2 cellular contexts compared by ENCODE assay signal in genomic region chr4:11506194-11506593, GRCh38.
TF ChIP-seq lines count a peak whose summit lies in the region.

No MANE protein-coding gene starts in this region.

TF ChIP-seq in endothelial cell of umbilical vein, 7 proteins besides CTCF, POLR2A, EP300 and RAD21 (continued from another document):
- no peak for TF ChIP-seq JUN (IDR thresholded peaks at IDR 0.05; ENCODE audit: borderline replicate concordance, insufficient read depth, insufficient read length, low read depth)

TF ChIP-seq in HEK293T, 16 proteins besides CTCF, POLR2A, EP300 and RAD21 (continued from another document):
- TF ChIP-seq ARNT (IDR thresholded peaks at IDR 0.05) = no peak
- TF ChIP-seq FOXA1 (IDR thresholded peaks at IDR 0.05) = no peak
- no peak for TF ChIP-seq SUZ12 (IDR thresholded peaks at IDR 0.05)
